Comparison of ENCODE assay signal across 24 cellular contexts in the genomic region with DNA sequence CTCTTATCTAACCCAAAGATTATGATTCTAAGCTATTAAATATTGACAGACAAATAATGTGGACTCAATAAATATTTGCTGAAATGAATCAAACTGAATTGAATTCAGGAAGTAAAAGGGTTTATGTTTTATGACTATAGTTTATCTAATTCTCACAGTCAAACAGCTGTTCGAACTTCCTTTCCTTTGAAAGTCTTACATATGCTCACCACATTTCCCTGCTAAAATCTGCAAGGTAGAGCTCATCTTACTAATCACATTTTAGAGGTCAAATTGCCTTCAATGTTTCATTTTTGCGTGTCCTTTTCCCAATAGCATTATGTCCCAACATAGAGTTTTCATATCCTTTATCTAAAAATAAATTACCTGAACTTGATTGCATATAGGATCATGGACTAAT.
"Had no signal": no experiment of that assay in that cellular context is flagged by ENCODE, and none has a peak within 500 bp of the region (broad histone marks: within the 10 kb centered on the region; RNA-seq: fewer than 3 reads in every experiment).

No MANE protein-coding gene starts in this region.

- H3K4me3 ChIP-seq: esophagus muscularis mucosa, heart right ventricle, left lung, lung, tibial nerve had no signal

- ATAC-seq: heart right ventricle, left lung, right cardiac atrium, WTC11 had no signal

- DNase-seq: activated CD4-positive, alpha-beta memory T cell treated with anti-CD3 and anti-CD28 coated beads, Interleukin-2, amount 10 ng/mL, durations not matched to agents 7 days and 5 days; activated CD4-positive, alpha-beta T cell treated with anti-CD3 and anti-CD28 coated beads for 1 hour; activated CD4-positive, alpha-beta T cell treated with anti-CD3 and anti-CD28 coated beads, Interleukin-2, amount 10 ng/mL, durations not matched to agents 7 days and 5 days; activated CD8-positive, alpha-beta memory T cell treated with anti-CD3 and anti-CD28 coated beads, Interleukin-2, amount 50 U/mL, for 48 hours; activated gamma-delta T cell; activated naive CD4-positive, alpha-beta T cell treated with anti-CD3 and anti-CD28 coated beads, Interleukin-2, amount 10 ng/mL, durations not matched to agents 7 days and 5 days; activated naive CD8-positive, alpha-beta T cell treated with anti-CD3 and anti-CD28 coated beads, Interleukin-2, amount 10 ng/mL, durations not matched to agents 7 days and 5 days; activated T-cell treated with anti-CD3 and anti-CD28 coated beads, Interleukin-2, amount 50 U/mL, for 24 hours; amniotic stem cell; caudate nucleus; endodermal cell; foreskin melanocyte; heart right ventricle; kidney glomerular epithelial cell; left lung; mesendoderm; posterior cingulate gyrus; right cardiac atrium; stimulated activated CD4-positive, alpha-beta T cell treated with anti-CD3 and anti-CD28 coated beads, Interleukin-2, amount 100 ng/mL, for 48 hours; stimulated activated naive CD4-positive, alpha-beta T cell treated with Interleukin-2 at 50 U/mL for 16 hours had no signal

- H3K4me1 ChIP-seq: esophagus muscularis mucosa, heart right ventricle, left lung, tibial nerve had no signal

- H3K36me3 ChIP-seq: esophagus muscularis mucosa, heart right ventricle, left lung, tibial nerve had no signal

- H3K9me3 ChIP-seq: esophagus muscularis mucosa, left lung, tibial nerve had no signal
